Comparison of ENCODE assay signal across 1 cellular context in the genomic region with DNA sequence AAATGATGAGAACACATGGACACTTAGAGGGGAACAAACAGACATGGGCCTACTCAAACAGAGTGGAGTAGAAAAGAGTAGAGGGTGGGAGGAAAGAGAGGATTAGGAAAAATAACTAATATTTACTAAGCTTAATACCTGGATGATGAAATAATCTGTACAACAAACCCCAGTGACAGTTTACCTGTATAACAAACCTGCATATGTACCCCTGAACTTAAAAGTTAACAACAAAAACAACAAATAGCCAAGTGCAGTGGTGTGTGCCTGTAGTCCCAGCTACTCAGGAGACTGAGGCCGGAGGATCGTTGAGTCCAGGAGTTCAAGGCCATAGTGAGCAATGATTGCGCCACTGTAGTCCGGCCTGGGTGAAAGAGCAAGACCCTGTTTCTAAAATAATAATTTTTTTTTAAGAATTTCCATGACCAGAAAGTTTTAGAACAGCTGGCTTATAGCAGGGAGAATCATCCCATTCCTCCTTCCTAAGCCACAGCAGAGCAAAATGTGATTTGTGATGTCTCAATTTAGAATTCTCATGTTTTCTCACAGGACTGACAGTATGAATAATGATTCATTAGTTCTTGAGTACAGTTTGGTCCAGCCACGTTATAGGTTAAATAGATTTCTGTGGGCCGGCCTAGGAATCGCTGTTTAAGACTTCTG.
TF ChIP-seq lines count a peak whose summit lies in the region.

No MANE protein-coding gene starts in this region.

TF ChIP-seq in HepG2, 621 proteins besides CTCF, POLR2A, EP300 and RAD21 (continued from another document and continues in another):
- TF ChIP-seq, protein P1, sequence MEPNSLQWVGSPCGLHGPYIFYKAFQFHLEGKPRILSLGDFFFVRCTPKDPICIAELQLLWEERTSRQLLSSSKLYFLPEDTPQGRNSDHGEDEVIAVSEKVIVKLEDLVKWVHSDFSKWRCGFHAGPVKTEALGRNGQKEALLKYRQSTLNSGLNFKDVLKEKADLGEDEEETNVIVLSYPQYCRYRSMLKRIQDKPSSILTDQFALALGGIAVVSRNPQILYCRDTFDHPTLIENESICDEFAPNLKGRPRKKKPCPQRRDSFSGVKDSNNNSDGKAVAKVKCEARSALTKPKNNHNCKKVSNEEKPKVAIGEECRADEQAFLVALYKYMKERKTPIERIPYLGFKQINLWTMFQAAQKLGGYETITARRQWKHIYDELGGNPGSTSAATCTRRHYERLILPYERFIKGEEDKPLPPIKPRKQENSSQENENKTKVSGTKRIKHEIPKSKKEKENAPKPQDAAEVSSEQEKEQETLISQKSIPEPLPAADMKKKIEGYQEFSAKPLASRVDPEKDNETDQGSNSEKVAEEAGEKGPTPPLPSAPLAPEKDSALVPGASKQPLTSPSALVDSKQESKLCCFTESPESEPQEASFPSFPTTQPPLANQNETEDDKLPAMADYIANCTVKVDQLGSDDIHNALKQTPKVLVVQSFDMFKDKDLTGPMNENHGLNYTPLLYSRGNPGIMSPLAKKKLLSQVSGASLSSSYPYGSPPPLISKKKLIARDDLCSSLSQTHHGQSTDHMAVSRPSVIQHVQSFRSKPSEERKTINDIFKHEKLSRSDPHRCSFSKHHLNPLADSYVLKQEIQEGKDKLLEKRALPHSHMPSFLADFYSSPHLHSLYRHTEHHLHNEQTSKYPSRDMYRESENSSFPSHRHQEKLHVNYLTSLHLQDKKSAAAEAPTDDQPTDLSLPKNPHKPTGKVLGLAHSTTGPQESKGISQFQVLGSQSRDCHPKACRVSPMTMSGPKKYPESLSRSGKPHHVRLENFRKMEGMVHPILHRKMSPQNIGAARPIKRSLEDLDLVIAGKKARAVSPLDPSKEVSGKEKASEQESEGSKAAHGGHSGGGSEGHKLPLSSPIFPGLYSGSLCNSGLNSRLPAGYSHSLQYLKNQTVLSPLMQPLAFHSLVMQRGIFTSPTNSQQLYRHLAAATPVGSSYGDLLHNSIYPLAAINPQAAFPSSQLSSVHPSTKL (CRISPR knock-in tag; IDR thresholded peaks at IDR 0.05), result peak; percentile 93
- no peak for TF ChIP-seq POLR2AphosphoS5 (IDR thresholded peaks at IDR 0.05; ENCODE audit: low read depth, low read length)
- peak; percentile 61; the same call in 1 of the 2 replicates for TF ChIP-seq ZNF331 (CRISPR knock-in tag; IDR thresholded peaks at IDR 0.05)
- TF ChIP-seq ADNP (CRISPR knock-in tag; IDR thresholded peaks at IDR 0.05), result 0 out of 2 replicates have a peak, but pooled peaks have one; percentile 71
- TF ChIP-seq, protein P2, sequence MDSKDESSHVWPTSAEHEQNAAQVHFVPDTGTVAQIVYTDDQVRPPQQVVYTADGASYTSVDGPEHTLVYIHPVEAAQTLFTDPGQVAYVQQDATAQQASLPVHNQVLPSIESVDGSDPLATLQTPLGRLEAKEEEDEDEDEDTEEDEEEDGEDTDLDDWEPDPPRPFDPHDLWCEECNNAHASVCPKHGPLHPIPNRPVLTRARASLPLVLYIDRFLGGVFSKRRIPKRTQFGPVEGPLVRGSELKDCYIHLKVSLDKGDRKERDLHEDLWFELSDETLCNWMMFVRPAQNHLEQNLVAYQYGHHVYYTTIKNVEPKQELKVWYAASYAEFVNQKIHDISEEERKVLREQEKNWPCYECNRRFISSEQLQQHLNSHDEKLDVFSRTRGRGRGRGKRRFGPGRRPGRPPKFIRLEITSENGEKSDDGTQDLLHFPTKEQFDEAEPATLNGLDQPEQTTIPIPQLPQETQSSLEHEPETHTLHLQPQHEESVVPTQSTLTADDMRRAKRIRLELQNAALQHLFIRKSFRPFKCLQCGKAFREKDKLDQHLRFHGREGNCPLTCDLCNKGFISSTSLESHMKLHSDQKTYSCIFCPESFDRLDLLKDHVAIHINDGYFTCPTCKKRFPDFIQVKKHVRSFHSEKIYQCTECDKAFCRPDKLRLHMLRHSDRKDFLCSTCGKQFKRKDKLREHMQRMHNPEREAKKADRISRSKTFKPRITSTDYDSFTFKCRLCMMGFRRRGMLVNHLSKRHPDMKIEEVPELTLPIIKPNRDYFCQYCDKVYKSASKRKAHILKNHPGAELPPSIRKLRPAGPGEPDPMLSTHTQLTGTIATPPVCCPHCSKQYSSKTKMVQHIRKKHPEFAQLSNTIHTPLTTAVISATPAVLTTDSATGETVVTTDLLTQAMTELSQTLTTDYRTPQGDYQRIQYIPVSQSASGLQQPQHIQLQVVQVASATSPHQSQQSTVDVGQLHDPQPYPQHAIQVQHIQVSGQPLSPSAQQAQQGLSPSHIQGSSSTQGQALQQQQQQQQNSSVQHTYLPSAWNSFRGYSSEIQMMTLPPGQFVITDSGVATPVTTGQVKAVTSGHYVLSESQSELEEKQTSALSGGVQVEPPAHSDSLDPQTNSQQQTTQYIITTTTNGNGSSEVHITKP (CRISPR knock-in tag; IDR thresholded peaks at IDR 0.05; ENCODE audit: low read depth), result no peak
- peak; percentile 23; the same call in 1 of the 2 replicates for TF ChIP-seq SMYD3 (CRISPR knock-in tag; IDR thresholded peaks at IDR 0.05)
- TF ChIP-seq, protein P3, sequence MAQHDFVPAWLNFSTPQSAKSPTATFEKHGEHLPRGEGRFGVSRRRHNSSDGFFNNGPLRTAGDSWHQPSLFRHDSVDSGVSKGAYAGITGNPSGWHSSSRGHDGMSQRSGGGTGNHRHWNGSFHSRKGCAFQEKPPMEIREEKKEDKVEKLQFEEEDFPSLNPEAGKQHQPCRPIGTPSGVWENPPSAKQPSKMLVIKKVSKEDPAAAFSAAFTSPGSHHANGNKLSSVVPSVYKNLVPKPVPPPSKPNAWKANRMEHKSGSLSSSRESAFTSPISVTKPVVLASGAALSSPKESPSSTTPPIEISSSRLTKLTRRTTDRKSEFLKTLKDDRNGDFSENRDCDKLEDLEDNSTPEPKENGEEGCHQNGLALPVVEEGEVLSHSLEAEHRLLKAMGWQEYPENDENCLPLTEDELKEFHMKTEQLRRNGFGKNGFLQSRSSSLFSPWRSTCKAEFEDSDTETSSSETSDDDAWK (CRISPR knock-in tag; IDR thresholded peaks at IDR 0.05), result no peak
- TF ChIP-seq ZNF703 (CRISPR knock-in tag; IDR thresholded peaks at IDR 0.05; ENCODE audit: borderline replicate concordance), result no peak; the same call in 1 of the 2 replicates
- TF ChIP-seq ZNF484 (CRISPR knock-in tag; IDR thresholded peaks at IDR 0.05; ENCODE audit: borderline replicate concordance, low read depth), result no peak
- TF ChIP-seq ZFYVE20 (CRISPR knock-in tag; IDR thresholded peaks at IDR 0.05; ENCODE audit: borderline replicate concordance, low read depth), result no peak
- TF ChIP-seq ZNF496 (CRISPR knock-in tag; IDR thresholded peaks at IDR 0.05; ENCODE audit: insufficient replicate concordance), result no peak
- no peak for TF ChIP-seq TBX3 (IDR thresholded peaks at IDR 0.05; ENCODE audit: borderline replicate concordance)
- TF ChIP-seq ZNF530 (CRISPR knock-in tag; IDR thresholded peaks at IDR 0.05; ENCODE audit: low read depth), result no peak
- TF ChIP-seq HOXA9 (CRISPR knock-in tag; IDR thresholded peaks at IDR 0.05; ENCODE audit: borderline replicate concordance), result no peak
- TF ChIP-seq ZNF792 (CRISPR knock-in tag; IDR thresholded peaks at IDR 0.05), result peak; percentile 40; the same call in 1 of the 2 replicates
- TF ChIP-seq ZNF619 (CRISPR knock-in tag; IDR thresholded peaks at IDR 0.05), result no peak
- TF ChIP-seq, protein P4, sequence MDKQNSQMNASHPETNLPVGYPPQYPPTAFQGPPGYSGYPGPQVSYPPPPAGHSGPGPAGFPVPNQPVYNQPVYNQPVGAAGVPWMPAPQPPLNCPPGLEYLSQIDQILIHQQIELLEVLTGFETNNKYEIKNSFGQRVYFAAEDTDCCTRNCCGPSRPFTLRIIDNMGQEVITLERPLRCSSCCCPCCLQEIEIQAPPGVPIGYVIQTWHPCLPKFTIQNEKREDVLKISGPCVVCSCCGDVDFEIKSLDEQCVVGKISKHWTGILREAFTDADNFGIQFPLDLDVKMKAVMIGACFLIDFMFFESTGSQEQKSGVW (CRISPR knock-in tag; IDR thresholded peaks at IDR 0.05; ENCODE audit: borderline replicate concordance), result no peak
- TF ChIP-seq, protein P5, sequence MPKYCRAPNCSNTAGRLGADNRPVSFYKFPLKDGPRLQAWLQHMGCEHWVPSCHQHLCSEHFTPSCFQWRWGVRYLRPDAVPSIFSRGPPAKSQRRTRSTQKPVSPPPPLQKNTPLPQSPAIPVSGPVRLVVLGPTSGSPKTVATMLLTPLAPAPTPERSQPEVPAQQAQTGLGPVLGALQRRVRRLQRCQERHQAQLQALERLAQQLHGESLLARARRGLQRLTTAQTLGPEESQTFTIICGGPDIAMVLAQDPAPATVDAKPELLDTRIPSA (CRISPR knock-in tag; IDR thresholded peaks at IDR 0.05; ENCODE audit: borderline replicate concordance), result no peak
- TF ChIP-seq SP2 (CRISPR knock-in tag; IDR thresholded peaks at IDR 0.05), result no peak
- no peak for TF ChIP-seq ZNF564 (CRISPR knock-in tag; IDR thresholded peaks at IDR 0.05)
- TF ChIP-seq, protein P6, sequence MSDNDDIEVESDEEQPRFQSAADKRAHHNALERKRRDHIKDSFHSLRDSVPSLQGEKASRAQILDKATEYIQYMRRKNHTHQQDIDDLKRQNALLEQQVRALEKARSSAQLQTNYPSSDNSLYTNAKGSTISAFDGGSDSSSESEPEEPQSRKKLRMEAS (IDR thresholded peaks at IDR 0.05), result peak; percentile 22; the same call in 1 of the 2 replicates
- TF ChIP-seq POLR2G (IDR thresholded peaks at IDR 0.05; ENCODE audit: low read depth, low read length), result no peak
- TF ChIP-seq POLR2AphosphoS2 (IDR thresholded peaks at IDR 0.05; ENCODE audit: low read depth, low read length), result no peak
- no peak for TF ChIP-seq NFE2L1 (CRISPR knock-in tag; IDR thresholded peaks at IDR 0.05; ENCODE audit: borderline replicate concordance)
- TF ChIP-seq SRSF1 (optimal IDR thresholded peaks at IDR 0.05; ENCODE audit: low read depth, low read length), result no peak
- TF ChIP-seq ZNF282 (IDR thresholded peaks at IDR 0.05; ENCODE audit: partially characterized antibody), result no peak
- TF ChIP-seq TEAD3 (CRISPR knock-in tag; optimal IDR thresholded peaks at IDR 0.05; ENCODE audit: borderline replicate concordance), result peak; percentile 63
- TF ChIP-seq BRCA1 (CRISPR knock-in tag; IDR thresholded peaks at IDR 0.05), result no peak
- peak; percentile 79; the same call in 1 of the 2 replicates for TF ChIP-seq RXRA (CRISPR knock-in tag; IDR thresholded peaks at IDR 0.05)
- no peak for TF ChIP-seq FIP1L1 (IDR thresholded peaks at IDR 0.05; ENCODE audit: borderline replicate concordance, insufficient read depth, low read depth, low read length)
- no peak for TF ChIP-seq ZBTB1 (CRISPR knock-in tag; IDR thresholded peaks at IDR 0.05; ENCODE audit: borderline replicate concordance)
- no peak for TF ChIP-seq ATF1 (CRISPR knock-in tag; IDR thresholded peaks at IDR 0.05)
- no peak for TF ChIP-seq SRF (IDR thresholded peaks at IDR 0.05; ENCODE audit: low read depth, low read length)
- no peak for TF ChIP-seq PHB2 (IDR thresholded peaks at IDR 0.05; ENCODE audit: partially characterized antibody)
- TF ChIP-seq, protein P7, sequence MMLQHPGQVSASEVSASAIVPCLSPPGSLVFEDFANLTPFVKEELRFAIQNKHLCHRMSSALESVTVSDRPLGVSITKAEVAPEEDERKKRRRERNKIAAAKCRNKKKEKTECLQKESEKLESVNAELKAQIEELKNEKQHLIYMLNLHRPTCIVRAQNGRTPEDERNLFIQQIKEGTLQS (CRISPR knock-in tag; IDR thresholded peaks at IDR 0.05), result peak; percentile 12; the same call in 1 of the 2 replicates
- TF ChIP-seq, protein P8, sequence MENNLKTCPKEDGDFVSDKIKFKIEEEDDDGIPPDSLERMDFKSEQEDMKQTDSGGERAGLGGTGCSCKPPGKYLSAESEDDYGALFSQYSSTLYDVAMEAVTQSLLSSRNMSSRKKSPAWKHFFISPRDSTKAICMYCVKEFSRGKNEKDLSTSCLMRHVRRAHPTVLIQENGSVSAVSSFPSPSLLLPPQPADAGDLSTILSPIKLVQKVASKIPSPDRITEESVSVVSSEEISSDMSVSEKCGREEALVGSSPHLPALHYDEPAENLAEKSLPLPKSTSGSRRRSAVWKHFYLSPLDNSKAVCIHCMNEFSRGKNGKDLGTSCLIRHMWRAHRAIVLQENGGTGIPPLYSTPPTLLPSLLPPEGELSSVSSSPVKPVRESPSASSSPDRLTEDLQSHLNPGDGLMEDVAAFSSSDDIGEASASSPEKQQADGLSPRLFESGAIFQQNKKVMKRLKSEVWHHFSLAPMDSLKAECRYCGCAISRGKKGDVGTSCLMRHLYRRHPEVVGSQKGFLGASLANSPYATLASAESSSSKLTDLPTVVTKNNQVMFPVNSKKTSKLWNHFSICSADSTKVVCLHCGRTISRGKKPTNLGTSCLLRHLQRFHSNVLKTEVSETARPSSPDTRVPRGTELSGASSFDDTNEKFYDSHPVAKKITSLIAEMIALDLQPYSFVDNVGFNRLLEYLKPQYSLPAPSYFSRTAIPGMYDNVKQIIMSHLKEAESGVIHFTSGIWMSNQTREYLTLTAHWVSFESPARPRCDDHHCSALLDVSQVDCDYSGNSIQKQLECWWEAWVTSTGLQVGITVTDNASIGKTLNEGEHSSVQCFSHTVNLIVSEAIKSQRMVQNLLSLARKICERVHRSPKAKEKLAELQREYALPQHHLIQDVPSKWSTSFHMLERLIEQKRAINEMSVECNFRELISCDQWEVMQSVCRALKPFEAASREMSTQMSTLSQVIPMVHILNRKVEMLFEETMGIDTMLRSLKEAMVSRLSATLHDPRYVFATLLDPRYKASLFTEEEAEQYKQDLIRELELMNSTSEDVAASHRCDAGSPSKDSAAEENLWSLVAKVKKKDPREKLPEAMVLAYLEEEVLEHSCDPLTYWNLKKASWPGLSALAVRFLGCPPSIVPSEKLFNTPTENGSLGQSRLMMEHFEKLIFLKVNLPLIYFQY (CRISPR knock-in tag; IDR thresholded peaks at IDR 0.05; ENCODE audit: borderline replicate concordance), result 0 out of 2 replicates have a peak, but pooled peaks have one; percentile 31
- TF ChIP-seq ZNF883 (CRISPR knock-in tag; IDR thresholded peaks at IDR 0.05; ENCODE audit: not compliant biosample characterization), result no peak
